ENCODE assay signal across 8 cellular contexts in genomic region chr3:179324270-179324754, GRCh38. TPM values are rescaled to one million over a fixed set of nuclear protein-coding genes. Genes with fewer than 3 reads are reported as not detected.
DNase-seq lines count a peak whose midpoint lies in the region; ATAC-seq and TF ChIP-seq lines count a peak whose summit lies in the region.

No MANE protein-coding gene starts in this region.

- TF ChIP-seq CTCF in AG04450 (IDR thresholded peaks at IDR 0.05; ENCODE audit: low read depth, low read length): no peak
- no peak for TF ChIP-seq CTCF in GM13977 (IDR thresholded peaks at IDR 0.05; ENCODE audit: extremely low read depth, insufficient read depth, missing control alignments)
- no peak for TF ChIP-seq CTCF in neural crest cell (conservative IDR thresholded peaks at IDR 0.05)

- H3K27ac ChIP-seq in AG04450 (ENCODE audit: low read depth, low read length): peak overlapping the region; percentile 12

- H3K27me3 ChIP-seq in AG04450 (ENCODE audit: control insufficient read depth, insufficient read depth, low read length): no peaks in the 10 kb centered on the region

- in situ Hi-C loops in GM13977 (cut with MboI; ENCODE audit: low pct_unique_long_range_greater_than_20kb, low sequenced_read_pairs, unreplicated experiment): loop anchor here (10.0 to 25.0 kb wide), 2 partner anchors 240 to 887 kb away; partner anchors contain the start of gene ACTL6A

- POLR2A ChIA-PET in AG04450 (lab: Yijun Ruan, JAX): interaction anchor here (1.5 kb wide), 1 partner anchor 22 kb away, joined by 4 read pairs; no protein-coding TSS in a partner anchor

- CTCF ChIA-PET in AG04450 (lab: Charles Lee): interaction anchor here (0.6 to 2.1 kb wide), 8 partner anchors 177 to 309 kb away, joined by 3 to 7 read pairs (median 4); no protein-coding TSS in a partner anchor

- no peaks in the 10 kb centered on the region for H3K9me3 Mint-ChIP-seq in effector memory CD8-positive, alpha-beta T cell
- H3K9me3 Mint-ChIP-seq in neural crest cell: no peaks in the 10 kb centered on the region

- ATAC-seq in effector memory CD8-positive, alpha-beta T cell (replicated peaks): peak; percentile 6
- no peak for ATAC-seq in HG02938 (IDR thresholded peaks at IDR 0.05; ENCODE audit: unreplicated experiment)

- H3K4me1 Mint-ChIP-seq in effector memory CD8-positive, alpha-beta T cell (ENCODE audit: low read depth in 2 of 2): peaks cover 20 to 31% of the 10 kb centered on the region in 2 donors
- H3K4me1 Mint-ChIP-seq in neural crest cell: peaks cover 28% of the 10 kb centered on the region

- DNase-seq in AG04450 (ENCODE audit: low read depth, low spot score): no peak
- peak; percentile 45 for DNase-seq in GM13977 (ENCODE audit: low spot score)
- peak; percentile 61 for DNase-seq in RPMI8226
- DNase-seq in effector memory CD8-positive, alpha-beta T cell: no peak
- DNase-seq in neural crest cell (ENCODE audit: low read depth, low spot score): no peak
- no peak for DNase-seq in effector CD8-positive, alpha-beta T cell (lab: John Stamatoyannopoulos, UW)
- no peak for DNase-seq in DMS153 treated with DMSO at 0.1 percent for 48 hours (lab: John Stamatoyannopoulos, UW; ENCODE audit: unreplicated experiment)

- H3K27me3 Mint-ChIP-seq in effector memory CD8-positive, alpha-beta T cell: no peaks in the 10 kb centered on the region
- H3K27me3 Mint-ChIP-seq in neural crest cell (ENCODE audit: low read depth): no peaks in the 10 kb centered on the region

- peak overlapping the region; percentile 90 for H3K4me3 Mint-ChIP-seq in effector memory CD8-positive, alpha-beta T cell
- H3K4me3 Mint-ChIP-seq in neural crest cell: peak overlapping the region; percentile 94

- H3K9me3 ChIP-seq in AG04450 (ENCODE audit: control insufficient read depth, insufficient read depth, low read length): peaks cover 3% of the 10 kb centered on the region; the same call in 1 of the 2 replicates

- H3K36me3 Mint-ChIP-seq in effector memory CD8-positive, alpha-beta T cell (ENCODE audit: insufficient read depth): peaks cover 48% of the 10 kb centered on the region
- no peaks in the 10 kb centered on the region for H3K36me3 Mint-ChIP-seq in neural crest cell (ENCODE audit: low read depth)

- peak overlapping the region; percentile 93 to 97 for H3K27ac Mint-ChIP-seq in effector memory CD8-positive, alpha-beta T cell
- peak overlapping the region; percentile 69 for H3K27ac Mint-ChIP-seq in neural crest cell (ENCODE audit: unreplicated experiment)

- peak overlapping the region; percentile 82 for H3K4me3 ChIP-seq in AG04450 (ENCODE audit: low read depth, low read length)

RNA-seq across cellular contexts. Expression of gene ZNF639, which starts 1.5 kb away (rescaled TPM):
- polyA plus RNA-seq in AG04450 (2011; rRNA removed): 17.6 and 21.3 TPM in 2 replicates
- polyA minus RNA-seq in AG04450 (2011; rRNA and poly(A)+ RNA removed): 6.1 and 12.2 TPM in 2 replicates
- 44.6 and 47.7 TPM in 2 replicates for total RNA-seq in neural crest cell

RNA-seq across cellular contexts. Expression of gene MFN1, which starts 23.2 kb away (rescaled TPM):
- polyA plus RNA-seq in AG04450 (2011; rRNA removed): 39.2 and 63.0 TPM in 2 replicates
- 29.8 and 55.2 TPM in 2 replicates for polyA minus RNA-seq in AG04450 (2011; rRNA and poly(A)+ RNA removed)
- total RNA-seq in neural crest cell: 41.3 and 42.7 TPM in 2 replicates

Comparison
In these comparisons a context has a peak if more than half of its experiments do, and no peak if none do; other contexts are left out.
1. DNase-seq: peak in GM13977 (single experiment) and RPMI8226 (single experiment); none in AG04450 (single experiment), effector memory CD8-positive, alpha-beta T cell (0 of 3), neural crest cell (single experiment), effector CD8-positive, alpha-beta T cell (single experiment) and DMS153 treated with DMSO at 0.1 percent for 48 hours (single experiment).